ENCODE assay signal across 26 cellular contexts in the genomic region with DNA sequence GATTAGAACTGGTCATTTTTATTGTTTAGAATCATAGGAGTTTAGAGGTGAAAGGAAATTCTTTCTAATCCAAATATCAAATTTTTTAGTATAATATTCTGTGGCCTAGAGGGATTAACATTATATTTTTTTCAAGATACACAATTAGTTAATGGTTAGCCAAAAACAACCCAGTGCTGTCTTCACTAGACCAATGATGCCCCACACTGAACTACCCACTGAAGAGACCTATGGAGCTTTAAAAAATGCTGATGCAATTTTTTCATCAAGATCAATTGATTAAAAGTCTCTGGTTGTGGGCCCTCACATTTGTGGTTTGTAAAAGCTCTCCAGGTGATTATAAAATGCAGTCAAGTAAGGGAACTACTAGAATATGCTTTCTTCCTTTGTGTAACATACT.
"Had no signal": no experiment of that assay in that cellular context is flagged by ENCODE, and none has a peak within 500 bp of the region (broad histone marks: within the 10 kb centered on the region; RNA-seq: fewer than 3 reads in every experiment).

No MANE protein-coding gene starts in this region.

- H3K27me3 ChIP-seq: esophagus squamous epithelium, gastroesophageal sphincter, left lung had no signal

- ATAC-seq: effector memory CD8-positive, alpha-beta T cell; esophagus mucosa; gastroesophageal sphincter; heart left ventricle; left colon; left lung; left ventricle myocardium superior; lower lobe of right lung had no signal

- DNase-seq: dermis blood vessel endothelial cell; dorsolateral prefrontal cortex; effector CD4-positive, alpha-beta T cell; effector memory CD8-positive, alpha-beta T cell; endodermal cell; erythroblast; esophagus squamous epithelium; foreskin fibroblast; foreskin melanocyte; heart left ventricle; hippocampal formation; islet precursor cell; kidney; kidney glomerular epithelial cell; left colon; left lung; left ventricle myocardium superior; lower lobe of right lung; mesenchymal stem cell; midbrain had no signal

- FAIRE-seq: colon, endometrium, kidney had no signal

- H3K27ac ChIP-seq: coronary artery, dorsolateral prefrontal cortex, epithelial cell of prostate, esophagus squamous epithelium, gastroesophageal sphincter, heart left ventricle, left lung, lower lobe of right lung had no signal

- H3K4me3 Mint-ChIP-seq: effector memory CD8-positive, alpha-beta T cell; endodermal cell had no signal

- H3K4me1 ChIP-seq: esophagus squamous epithelium, gastroesophageal sphincter, heart left ventricle, left lung, lower lobe of right lung had no signal

- H3K9me3 ChIP-seq: esophagus squamous epithelium, gastroesophageal sphincter, heart left ventricle, left lung, lower lobe of right lung had no signal

- H3K27me3 Mint-ChIP-seq: effector memory CD8-positive, alpha-beta T cell had no signal

- H3K36me3 ChIP-seq: esophagus squamous epithelium, gastroesophageal sphincter, heart left ventricle, left lung, lower lobe of right lung had no signal

- H3K4me3 ChIP-seq: coronary artery, dorsolateral prefrontal cortex, esophagus squamous epithelium, gastroesophageal sphincter, heart left ventricle, left lung, lower lobe of right lung had no signal

- H3K9me3 Mint-ChIP-seq: endodermal cell had no signal

- H3K27ac Mint-ChIP-seq: effector memory CD8-positive, alpha-beta T cell; endodermal cell had no signal
